ENCODE assay signal across 8 cellular contexts in genomic region chr13:20943519-20944012, GRCh38.
DNase-seq lines count a peak whose midpoint lies in the region; TF ChIP-seq lines count a peak whose summit lies in the region.

No MANE protein-coding gene starts in this region.

- peak overlapping the region; percentile 30 for H3K27ac ChIP-seq in muscle layer of duodenum (ENCODE audit: low read length)

- no peak for TF ChIP-seq POLR2A in erythroblast (IDR thresholded peaks at IDR 0.05; ENCODE audit: low read length)

- H3K36me3 ChIP-seq in muscle layer of duodenum (ENCODE audit: control insufficient read depth in 1 of 2, insufficient read depth in 2 of 2, low read length in 2 of 2): no peaks in the 10 kb centered on the region

- no peaks in the 10 kb centered on the region for H3K27me3 ChIP-seq in muscle layer of duodenum (ENCODE audit: low read depth, low read length)

- peak overlapping the region in 1 of 2 donors; percentile 13 for H3K4me3 ChIP-seq in muscle layer of duodenum (ENCODE audit: low read depth in 1 of 2, low read length in 2 of 2)

- DNase-seq in NCI-H1105 treated with DMSO at 0.1 percent for 48 hours (lab: John Stamatoyannopoulos, UW) (peak; percentile 17), NCI-H1105 (lab: John Stamatoyannopoulos, UW) (no peak), HS-5 (ENCODE audit: low read depth) (peak; percentile 73), OCI-M1 (lab: John Stamatoyannopoulos, UW) (peak; percentile 84), activated T-cell treated with anti-CD3 and anti-CD28 coated beads for 24 hours (ENCODE audit: low read depth) (peak; percentile 34), erythroblast (lab: John Stamatoyannopoulos, UW) (peak; percentile 71 to 84)
- peak; percentile 13 to 17 for DNase-seq in stimulated activated CD8-positive, alpha-beta memory T cell treated with anti-CD3 and anti-CD28 coated beads, Interleukin-4, amount 100 ng/mL, for 4 hours (ENCODE audit: low read depth in 2 of 2, low spot score in 1 of 2)

- H3K9me3 ChIP-seq in muscle layer of duodenum (ENCODE audit: control insufficient read depth in 1 of 2, low read length in 2 of 2): no peaks in the 10 kb centered on the region

- peaks cover 0 to 12% of the 10 kb centered on the region in 2 donors for H3K4me1 ChIP-seq in muscle layer of duodenum (ENCODE audit: control insufficient read depth in 1 of 2, insufficient read depth in 2 of 2, low read length in 2 of 2)
